1 cellular context compared by ENCODE assay signal in genomic region chr3:197343111-197343510, GRCh38.
TF ChIP-seq lines count a peak whose summit lies in the region.

No MANE protein-coding gene starts in this region.

TF ChIP-seq in HepG2, 621 proteins besides CTCF, POLR2A, EP300 and RAD21:
- TF ChIP-seq MED8 (CRISPR knock-in tag; IDR thresholded peaks at IDR 0.05; ENCODE audit: insufficient replicate concordance) (no peak), PBX3 (CRISPR knock-in tag; IDR thresholded peaks at IDR 0.05; ENCODE audit: borderline replicate concordance) (no peak), ZNF850 (CRISPR knock-in tag; conservative IDR thresholded peaks at IDR 0.05) (no peak), KDM3A (CRISPR knock-in tag; IDR thresholded peaks at IDR 0.05; ENCODE audit: low read depth) (no peak), ZBTB38 (CRISPR knock-in tag; IDR thresholded peaks at IDR 0.05) (no peak), SMAD1 (CRISPR knock-in tag; IDR thresholded peaks at IDR 0.05; ENCODE audit: borderline replicate concordance, low read depth) (no peak), ZNF143 (CRISPR knock-in tag; IDR thresholded peaks at IDR 0.05) (no peak), EHMT2 (IDR thresholded peaks at IDR 0.05; ENCODE audit: borderline replicate concordance, low read depth, low read length) (no peak)
- TF ChIP-seq, protein P1, sequence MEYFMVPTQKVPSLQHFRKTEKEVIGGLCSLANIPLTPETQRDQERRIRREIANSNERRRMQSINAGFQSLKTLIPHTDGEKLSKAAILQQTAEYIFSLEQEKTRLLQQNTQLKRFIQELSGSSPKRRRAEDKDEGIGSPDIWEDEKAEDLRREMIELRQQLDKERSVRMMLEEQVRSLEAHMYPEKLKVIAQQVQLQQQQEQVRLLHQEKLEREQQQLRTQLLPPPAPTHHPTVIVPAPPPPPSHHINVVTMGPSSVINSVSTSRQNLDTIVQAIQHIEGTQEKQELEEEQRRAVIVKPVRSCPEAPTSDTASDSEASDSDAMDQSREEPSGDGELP (IDR thresholded peaks at IDR 0.05; ENCODE audit: borderline replicate concordance, low read depth), result no peak
